ENCODE assay signal across 1 cellular context in the genomic region with DNA sequence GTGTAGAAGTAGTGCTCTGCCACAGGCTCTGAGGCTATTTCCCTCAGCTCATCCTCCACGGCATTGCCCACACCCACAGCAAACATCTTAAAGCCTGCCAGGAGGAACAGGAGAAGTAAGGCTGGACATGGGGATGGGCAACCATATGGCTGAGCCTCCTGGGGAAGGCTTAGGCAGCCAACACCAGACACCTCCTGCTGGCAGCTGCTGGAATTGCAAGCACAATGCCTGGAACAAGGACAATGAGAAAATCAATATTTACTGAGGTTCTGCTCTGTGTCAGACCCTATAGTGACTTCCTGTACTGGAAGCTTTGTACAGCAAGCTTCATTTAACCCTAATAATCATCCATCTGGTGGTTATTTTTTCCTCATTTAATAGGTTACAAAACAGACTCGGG.
TF ChIP-seq lines count a peak whose summit lies in the region.

No MANE protein-coding gene starts in this region.

TF ChIP-seq in neural cell, 6 proteins besides CTCF, POLR2A, EP300 and RAD21 (continued from another document):
- TF ChIP-seq, protein P1, sequence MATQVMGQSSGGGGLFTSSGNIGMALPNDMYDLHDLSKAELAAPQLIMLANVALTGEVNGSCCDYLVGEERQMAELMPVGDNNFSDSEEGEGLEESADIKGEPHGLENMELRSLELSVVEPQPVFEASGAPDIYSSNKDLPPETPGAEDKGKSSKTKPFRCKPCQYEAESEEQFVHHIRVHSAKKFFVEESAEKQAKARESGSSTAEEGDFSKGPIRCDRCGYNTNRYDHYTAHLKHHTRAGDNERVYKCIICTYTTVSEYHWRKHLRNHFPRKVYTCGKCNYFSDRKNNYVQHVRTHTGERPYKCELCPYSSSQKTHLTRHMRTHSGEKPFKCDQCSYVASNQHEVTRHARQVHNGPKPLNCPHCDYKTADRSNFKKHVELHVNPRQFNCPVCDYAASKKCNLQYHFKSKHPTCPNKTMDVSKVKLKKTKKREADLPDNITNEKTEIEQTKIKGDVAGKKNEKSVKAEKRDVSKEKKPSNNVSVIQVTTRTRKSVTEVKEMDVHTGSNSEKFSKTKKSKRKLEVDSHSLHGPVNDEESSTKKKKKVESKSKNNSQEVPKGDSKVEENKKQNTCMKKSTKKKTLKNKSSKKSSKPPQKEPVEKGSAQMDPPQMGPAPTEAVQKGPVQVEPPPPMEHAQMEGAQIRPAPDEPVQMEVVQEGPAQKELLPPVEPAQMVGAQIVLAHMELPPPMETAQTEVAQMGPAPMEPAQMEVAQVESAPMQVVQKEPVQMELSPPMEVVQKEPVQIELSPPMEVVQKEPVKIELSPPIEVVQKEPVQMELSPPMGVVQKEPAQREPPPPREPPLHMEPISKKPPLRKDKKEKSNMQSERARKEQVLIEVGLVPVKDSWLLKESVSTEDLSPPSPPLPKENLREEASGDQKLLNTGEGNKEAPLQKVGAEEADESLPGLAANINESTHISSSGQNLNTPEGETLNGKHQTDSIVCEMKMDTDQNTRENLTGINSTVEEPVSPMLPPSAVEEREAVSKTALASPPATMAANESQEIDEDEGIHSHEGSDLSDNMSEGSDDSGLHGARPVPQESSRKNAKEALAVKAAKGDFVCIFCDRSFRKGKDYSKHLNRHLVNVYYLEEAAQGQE (IDR thresholded peaks at IDR 0.05; ENCODE audit: borderline replicate concordance): no peak
- TF ChIP-seq SMC3 (conservative IDR thresholded peaks at IDR 0.05; ENCODE audit: poor library complexity): no peak
TF ChIP-seq in neural cell: peak in this region for 0.
